Comparison of ENCODE assay signal across 25 cellular contexts in genomic region chr6:63661769-63662168, GRCh38.
"Had no signal": no experiment of that assay in that cellular context is flagged by ENCODE, and none has a peak within 500 bp of the region (broad histone marks: within the 10 kb centered on the region; RNA-seq: fewer than 3 reads in every experiment).

No MANE protein-coding gene starts in this region.

- H3K4me3 Mint-ChIP-seq: effector memory CD8-positive, alpha-beta T cell; nephron had no signal

- H3K4me1 ChIP-seq: prostate gland had no signal

- H3K36me3 ChIP-seq: esophagus squamous epithelium, heart right ventricle, prostate gland, right atrium auricular region, sigmoid colon, tibial nerve, upper lobe of right lung, uterus had no signal

- DNase-seq: cortex of kidney; effector memory CD8-positive, alpha-beta T cell; erythroblast; esophagus squamous epithelium; foreskin melanocyte; glutamatergic neuron; heart right ventricle; hippocampal formation; left cardiac atrium; left lung; mesendoderm; midbrain; naive thymus-derived CD4-positive, alpha-beta T cell; nucleus accumbens; sigmoid colon; stimulated activated CD4-positive, alpha-beta T cell treated with anti-CD3 and anti-CD28 coated beads, Interleukin-2, amount 100 ng/mL, for 48 hours; stimulated activated naive CD8-positive, alpha-beta T cell treated with anti-CD3 and anti-CD28 coated beads, Interleukin-15, Interleukin-2, amounts not matched to agents 100 U/mL and 50 U/mL, for 24 hours; substantia nigra; testis; upper lobe of right lung; uterus had no signal

- H3K27me3 ChIP-seq: esophagus squamous epithelium, heart right ventricle, left lung, right atrium auricular region, sigmoid colon, testis, tibial nerve, upper lobe of right lung, uterus had no signal

- H3K27me3 Mint-ChIP-seq: effector memory CD8-positive, alpha-beta T cell; naive thymus-derived CD4-positive, alpha-beta T cell had no signal

- H3K4me3 ChIP-seq: esophagus squamous epithelium, heart right ventricle, left lung, prostate gland, right atrium auricular region, sigmoid colon, testis, tibial nerve, upper lobe of right lung, uterus had no signal

- H3K9me3 ChIP-seq: esophagus squamous epithelium, heart right ventricle, left lung, prostate gland, right atrium auricular region, sigmoid colon, testis, tibial nerve, upper lobe of right lung, uterus had no signal

- H3K4me1 Mint-ChIP-seq: nephron had no signal

- H3K27ac Mint-ChIP-seq: nephron had no signal

- H3K9me3 Mint-ChIP-seq: effector memory CD8-positive, alpha-beta T cell; naive thymus-derived CD4-positive, alpha-beta T cell; nephron had no signal

- H3K27ac ChIP-seq: esophagus squamous epithelium, heart right ventricle, left lung, prostate gland, right atrium auricular region, sigmoid colon, testis, tibial nerve, upper lobe of right lung, uterus had no signal
